In genomic region chr1:64355533-64355932, GRCh38 we compare ENCODE assay signal across 1 cellular context.
A peak's percentile ranks its signal among the peaks of the same experiment; 100 is the strongest.
TF ChIP-seq lines count a peak whose summit lies in the region.

No MANE protein-coding gene starts in this region.

TF ChIP-seq in GM23338, 12 proteins besides CTCF, POLR2A, EP300 and RAD21:
- 0 out of 2 replicates have a peak, but pooled peaks have one; percentile 22 for TF ChIP-seq NANOG (IDR thresholded peaks at IDR 0.05; ENCODE audit: borderline replicate concordance)
